9 cellular contexts compared by ENCODE assay signal in genomic region chr17:43906951-43907424, GRCh38. TPM values are rescaled to one million over a fixed set of nuclear protein-coding genes. Genes with fewer than 3 reads are reported as not detected.
A peak's percentile ranks its signal among the peaks of the same experiment; 100 is the strongest.
DNase-seq lines count a peak whose midpoint lies in the region; ATAC-seq and TF ChIP-seq lines count a peak whose summit lies in the region.
"Had no signal": no experiment of that assay in that cellular context is flagged by ENCODE, and none has a peak within 500 bp of the region (broad histone marks: within the 10 kb centered on the region; RNA-seq: fewer than 3 reads in every experiment).

No MANE protein-coding gene starts in this region.

- CTCF ChIA-PET in activated naive CD4-positive, alpha-beta T cell treated with anti-CD3 and anti-CD28 coated beads for 36 hours (lab: Charles Lee): interaction anchor here (1.0 to 6.3 kb wide), 2 partner anchors 16 to 29 kb away, joined by 3 to 31 read pairs; no protein-coding TSS in a partner anchor

- no peaks in the 10 kb centered on the region for H3K36me3 Mint-ChIP-seq in activated naive CD4-positive, alpha-beta T cell treated with anti-CD3 and anti-CD28 coated beads for 36 hours (ENCODE audit: low read depth)

- DNase-seq in activated naive CD4-positive, alpha-beta T cell treated with anti-CD3 and anti-CD28 coated beads for 36 hours: peak; percentile 12
- no peak for DNase-seq in activated naive CD4-positive, alpha-beta T cell treated with Interleukin-2 at 50 U/mL for 16 hours
- DNase-seq in coronary artery (ENCODE audit: low spot score) (no peak), SIG-M5 (lab: John Stamatoyannopoulos, UW) (no peak)
- no peak for DNase-seq in stimulated activated CD4-positive, alpha-beta T cell treated with anti-CD3 and anti-CD28 coated beads, Interleukin-2, amount 100 ng/mL, for 48 hours

- ATAC-seq in GM21619 (IDR thresholded peaks at IDR 0.05; ENCODE audit: unreplicated experiment): no peak

- peaks cover 13% of the 10 kb centered on the region for H3K4me1 ChIP-seq in mesodermal cell (ENCODE audit: control insufficient read depth, insufficient read depth, low read length, poor library complexity, severe bottlenecking)
- H3K4me1 ChIP-seq in urinary bladder (ENCODE audit: insufficient read depth): no peaks in the 10 kb centered on the region

- H3K4me3 Mint-ChIP-seq in activated naive CD4-positive, alpha-beta T cell treated with anti-CD3 and anti-CD28 coated beads for 36 hours: peak overlapping the region; percentile 63

- no peak overlapping the region for H3K27ac Mint-ChIP-seq in activated naive CD4-positive, alpha-beta T cell treated with anti-CD3 and anti-CD28 coated beads for 36 hours

- H3K27me3 Mint-ChIP-seq in activated naive CD4-positive, alpha-beta T cell treated with anti-CD3 and anti-CD28 coated beads for 36 hours (ENCODE audit: low read depth): peaks cover 4% of the 10 kb centered on the region

- no peaks in the 10 kb centered on the region for H3K9me3 ChIP-seq in mesodermal cell (ENCODE audit: control insufficient read depth, low read length)

- intact Hi-C loops in activated naive CD4-positive, alpha-beta T cell treated with anti-CD3 and anti-CD28 coated beads for 36 hours (cut with micrococcal nuclease): no loop called here

- TF ChIP-seq CTCF in coronary artery (IDR thresholded peaks at IDR 0.05): no peak

- H3K4me3 ChIP-seq in coronary artery: peak overlapping the region; percentile 86
- peak overlapping the region; percentile 65 for H3K4me3 ChIP-seq in mesodermal cell (ENCODE audit: extremely low read depth, insufficient read depth, low read length, poor library complexity, severe bottlenecking)
- peak overlapping the region; percentile 84 for H3K4me3 ChIP-seq in urinary bladder (ENCODE audit: low read depth, low read length)

- peaks cover 18% of the 10 kb centered on the region for H3K4me1 Mint-ChIP-seq in activated naive CD4-positive, alpha-beta T cell treated with anti-CD3 and anti-CD28 coated beads for 36 hours (ENCODE audit: low read depth)

- WGBS in mesodermal cell (ENCODE audit: insufficient coverage in 2 of 2), 2 experiments: 0 to 2% methylated on average over 4 to 15 of the region's 29 CpGs
- under 1% methylated on average over 29 of the region's 29 CpGs for WGBS in urinary bladder

- no peaks in the 10 kb centered on the region for H3K36me3 ChIP-seq in mesodermal cell (ENCODE audit: control insufficient read depth, insufficient read depth, low read length)
- H3K36me3 ChIP-seq in urinary bladder (ENCODE audit: insufficient read depth): no peaks in the 10 kb centered on the region

- H3K9me3 Mint-ChIP-seq in activated naive CD4-positive, alpha-beta T cell treated with anti-CD3 and anti-CD28 coated beads for 36 hours: no peaks in the 10 kb centered on the region

- peak overlapping the region; percentile 93 to 96 for H3K27ac ChIP-seq in coronary artery
- H3K27ac ChIP-seq in mesodermal cell (ENCODE audit: low read depth, low read length, severe bottlenecking): peak overlapping the region; percentile 59
- H3K27ac ChIP-seq in urinary bladder (ENCODE audit: low read depth): peak overlapping the region; percentile 80

RNA-seq across cellular contexts. Expression of gene MPP2, which starts 0.3 kb away (rescaled TPM):
- 1 to 10 TPM; 2.3 to 2.5 TPM for total RNA-seq in activated naive CD4-positive, alpha-beta T cell treated with anti-CD3 and anti-CD28 coated beads for 36 hours
- 9.4 TPM for polyA plus RNA-seq in mesodermal cell (2013, experiment 1 of 2)
- polyA plus RNA-seq in mesodermal cell (2013, experiment 2 of 2): 7.8 TPM
- 3.7 TPM for total RNA-seq in urinary bladder
- 14.9 TPM for polyA plus RNA-seq in urinary bladder

RNA-seq across cellular contexts. Expression of gene PPY, which starts 35.3 kb away (rescaled TPM):
- total RNA-seq in activated naive CD4-positive, alpha-beta T cell treated with anti-CD3 and anti-CD28 coated beads for 36 hours: not detected
- polyA plus RNA-seq in mesodermal cell (2013, experiment 1 of 2): not detected
- not detected for polyA plus RNA-seq in mesodermal cell (2013, experiment 2 of 2)
- total RNA-seq in urinary bladder: not detected
- not detected for polyA plus RNA-seq in urinary bladder
- total RNA-seq: HT1080 had no signal

RNA-seq across cellular contexts. Expression of gene PYY, which starts 46.8 kb away (rescaled TPM):
- total RNA-seq in activated naive CD4-positive, alpha-beta T cell treated with anti-CD3 and anti-CD28 coated beads for 36 hours: not detected
- not detected for polyA plus RNA-seq in mesodermal cell (2013, experiment 1 of 2)
- not detected for polyA plus RNA-seq in mesodermal cell (2013, experiment 2 of 2)
- not detected for total RNA-seq in urinary bladder
- polyA plus RNA-seq in urinary bladder: not detected
- total RNA-seq: HT1080 had no signal
